ENCODE assay signal across 21 cellular contexts in genomic region chr11:60797846-60798630, GRCh38. TPM values are rescaled to one million over a fixed set of nuclear protein-coding genes. Genes with fewer than 3 reads are reported as not detected.
"Had no signal": no experiment of that assay in that cellular context is flagged by ENCODE, and none has a peak within 500 bp of the region (broad histone marks: within the 10 kb centered on the region; RNA-seq: fewer than 3 reads in every experiment).

No MANE protein-coding gene starts in this region.

- H3K27ac ChIP-seq: dorsolateral prefrontal cortex, psoas muscle, sigmoid colon, suprapubic skin, transverse colon, upper lobe of right lung, uterus had no signal

- H3K27me3 ChIP-seq: dorsolateral prefrontal cortex, sigmoid colon, uterus had no signal

- H3K4me3 ChIP-seq: dorsolateral prefrontal cortex, lung, mucosa of descending colon, psoas muscle, sigmoid colon, suprapubic skin, transverse colon, upper lobe of right lung, uterus had no signal

- H3K4me1 ChIP-seq: psoas muscle, sigmoid colon, suprapubic skin, transverse colon, upper lobe of right lung, uterus had no signal

- H3K9me3 ChIP-seq: mucosa of descending colon, psoas muscle, sigmoid colon, suprapubic skin, transverse colon, upper lobe of right lung, uterus had no signal

- ATAC-seq: mucosa of descending colon; natural killer cell treated with Interleukin-12 subunit alpha and Interleukin-12 subunit beta and Interleukin-15 and Interleukin-18, amount 100 ng/mL, for 72 hours; psoas muscle; stimulated activated naive B cell treated with anti-CD40 and anti-IgM and Interleukin-4, amounts not matched to agents 10 μg/mL and 1 μg/mL and 100 μg/mL, for 72 hours; upper lobe of right lung had no signal

- DNase-seq: dorsolateral prefrontal cortex; effector CD4-positive, alpha-beta T cell; hypothalamus; immature natural killer cell; islet precursor cell; mucosa of descending colon; naive B cell; right cardiac atrium; sigmoid colon; stimulated activated CD4-positive, alpha-beta T cell treated with anti-CD3 and anti-CD28 coated beads, Interleukin-15, amount 100 ng/mL, for 24 hours; stimulated activated CD4-positive, alpha-beta T cell treated with anti-CD3 and anti-CD28 coated beads, Interleukin-2, amount 100 ng/mL, for 48 hours; stimulated activated naive B cell treated with anti-CD40 and anti-IgM and Interleukin-4, amounts not matched to agents 10 μg/mL and 1 μg/mL and 100 μg/mL, for 72 hours; transverse colon; upper lobe of right lung; uterus had no signal

- H3K36me3 ChIP-seq: sigmoid colon, suprapubic skin, transverse colon, upper lobe of right lung, uterus had no signal

RNA-seq across cellular contexts. Expression of gene MS4A10, which starts 12.9 kb away (rescaled TPM):
- polyA plus RNA-seq: esophagus, immature natural killer cell, liver, lung, right cardiac atrium, sigmoid colon had no signal

RNA-seq across cellular contexts. Expression of gene MS4A15, which starts 41.4 kb away (rescaled TPM):
- polyA plus RNA-seq: esophagus, immature natural killer cell, liver, psoas muscle, right cardiac atrium had no signal
